8 cellular contexts compared by ENCODE assay signal in the genomic region with DNA sequence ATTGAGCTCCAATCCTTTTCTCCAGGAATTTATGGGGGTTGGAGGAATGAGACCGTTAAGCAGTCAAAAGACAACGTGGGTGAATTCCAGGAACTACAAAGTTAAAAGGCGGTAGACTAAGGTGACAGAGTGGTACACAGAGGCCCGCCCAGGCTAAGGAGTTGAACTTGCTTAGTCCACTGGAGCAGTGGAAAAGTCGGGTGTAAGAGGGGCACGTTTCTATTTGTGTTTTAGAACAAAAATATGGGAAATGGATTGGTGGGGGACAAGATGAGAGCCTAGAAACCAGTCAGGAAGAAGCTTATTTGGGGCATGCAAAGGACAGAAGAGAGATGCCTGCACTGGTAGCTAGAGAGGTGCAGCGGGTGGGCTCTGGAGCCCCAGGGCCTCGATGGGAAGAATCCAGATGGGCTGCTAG. TPM values are rescaled to one million over a fixed set of nuclear protein-coding genes. Genes with fewer than 3 reads are reported as not detected.
DNase-seq lines count a peak whose midpoint lies in the region; ATAC-seq and TF ChIP-seq lines count a peak whose summit lies in the region.

No MANE protein-coding gene starts in this region.

- peaks cover 20 to 43% (median 33%) of the 10 kb centered on the region in 10 experiments for H3K4me1 ChIP-seq in BLaER1 treated with 17β-estradiol and CSF1 and Interleukin-3, amounts not matched to agents 10 nM and 100 nM
- H3K4me1 ChIP-seq in HUES6 (ENCODE audit: control insufficient read depth, insufficient read depth, low read length) (peaks cover 25% of the 10 kb centered on the region; the same call in 1 of the 2 replicates), adipocyte (ENCODE audit: control insufficient read depth, insufficient read depth, low read length) (peaks cover 15% of the 10 kb centered on the region)

- peaks cover 10 to 17% (median 14%) of the 10 kb centered on the region in 3 donors for H3K4me1 Mint-ChIP-seq in naive B cell

- no peaks in the 10 kb centered on the region for H3K36me3 Mint-ChIP-seq in naive B cell

- H3K27me3 Mint-ChIP-seq in naive B cell, result peaks cover 0 to 8% (median 7%) of the 10 kb centered on the region in 3 donors

- ATAC-seq in naive B cell (ENCODE audit: low read depth in 2 of 2), result no peak

- peak overlapping the region in 7 of 8 donors; percentile 77 to 89 (median 83) for H3K4me3 Mint-ChIP-seq in naive B cell

- peak overlapping the region in 7 of 10 experiments; percentile 87 to 99 (median 97); a peak in 10 of 20 replicates for H3K4me3 ChIP-seq in BLaER1 treated with 17β-estradiol and CSF1 and Interleukin-3, amounts not matched to agents 10 nM and 100 nM
- H3K4me3 ChIP-seq in HUES6 (ENCODE audit: low read depth, low read length) (peak overlapping the region; percentile 96), adipocyte (ENCODE audit: low read length) (peak overlapping the region; percentile 96)

- peaks cover 0 to 9% (median 0%) of the 10 kb centered on the region in 11 experiments; a peak in 2 of 22 replicates for H3K27me3 ChIP-seq in BLaER1 treated with 17β-estradiol and CSF1 and Interleukin-3, amounts not matched to agents 10 nM and 100 nM
- H3K27me3 ChIP-seq in HUES6 (ENCODE audit: control insufficient read depth, insufficient read depth, low read length), result peaks cover 16% of the 10 kb centered on the region; the same call in 1 of the 2 replicates
- peaks cover 3% of the 10 kb centered on the region for H3K27me3 ChIP-seq in adipocyte (replicated peaks; ENCODE audit: control insufficient read depth, insufficient read depth, low read length)

- CTCF ChIA-PET in GM10248 (lab: Yijun Ruan, JAX), result interaction anchor here (0.8 to 3.9 kb wide), 9 partner anchors 10 to 185 kb away, joined by 3 to 19 read pairs (median 3); a partner anchor contains a TSS

- H4K20me1 ChIP-seq in BLaER1 treated with 17β-estradiol and CSF1 and Interleukin-3, amounts not matched to agents 10 nM and 100 nM, result peaks cover 0 to 18% (median 1%) of the 10 kb centered on the region in 11 experiments; a peak in 6 of 22 replicates

- no peak for TF ChIP-seq CTCF in GM10248 (IDR thresholded peaks at IDR 0.05; ENCODE audit: control extremely low read depth, extremely low read depth, low read depth, missing control alignments)

- H3K36me3 ChIP-seq in BLaER1 treated with 17β-estradiol and CSF1 and Interleukin-3, amounts not matched to agents 10 nM and 100 nM, result 0 out of 22 replicates have a peak, but pooled peaks cover 0 to 3% (median 0%) of the 10 kb centered on the region in 11 experiments
- H3K36me3 ChIP-seq in HUES6 (ENCODE audit: control insufficient read depth, insufficient read depth, low read length) (no peaks in the 10 kb centered on the region), adipocyte (ENCODE audit: control insufficient read depth, insufficient read depth, low read length, severe bottlenecking) (no peaks in the 10 kb centered on the region)

- peak overlapping the region in 9 of 11 experiments; percentile 82 to 99 (median 97); a peak in 15 of 22 replicates for H3K9ac ChIP-seq in BLaER1 treated with 17β-estradiol and CSF1 and Interleukin-3, amounts not matched to agents 10 nM and 100 nM
- H3K9ac ChIP-seq in HUES6 (ENCODE audit: low read length), result no peak overlapping the region
- peak overlapping the region; percentile 87 for H3K9ac ChIP-seq in adipocyte (ENCODE audit: low read length)

- no peaks in the 10 kb centered on the region for H3K9me3 Mint-ChIP-seq in naive B cell

- H3K27ac ChIP-seq in BLaER1 treated with 17β-estradiol and CSF1 and Interleukin-3, amounts not matched to agents 10 nM and 100 nM, result peak overlapping the region in 2 of 11 experiments; percentile 95 to 97; a peak in 3 of 22 replicates
- no peak overlapping the region for H3K27ac ChIP-seq in HUES6 (ENCODE audit: low read depth, low read length)

- no peaks in the 10 kb centered on the region for H3K9me3 ChIP-seq in BLaER1 treated with 17β-estradiol and CSF1 and Interleukin-3, amounts not matched to agents 10 nM and 100 nM (replicated peaks in 1 of 11)
- H3K9me3 ChIP-seq in HUES6 (ENCODE audit: control insufficient read depth, insufficient read depth, low read depth, low read length), result no peaks in the 10 kb centered on the region
- H3K9me3 ChIP-seq in adipocyte (ENCODE audit: control insufficient read depth, low read length), result peaks cover 3% of the 10 kb centered on the region

- POLR2A ChIA-PET in GM10248 (lab: Yijun Ruan, JAX), result no interaction called here

- DNase-seq in adipocyte (ENCODE audit: low read depth), result no peak
- no peak for DNase-seq in naive B cell
- DNase-seq in GM10248 (ENCODE audit: extremely low spot score), result no peak
- DNase-seq in HK-2 (ENCODE audit: unreplicated experiment), result no peak
- no peak for DNase-seq in NCI-H1436 (lab: John Stamatoyannopoulos, UW)
- no peak for DNase-seq in DMS114 treated with DMSO at 0.1 percent for 48 hours (lab: John Stamatoyannopoulos, UW; ENCODE audit: unreplicated experiment)

- H3K27ac Mint-ChIP-seq in naive B cell, result peak overlapping the region in 1 of 6 donors; percentile 11

- peak overlapping the region; percentile 89 to 99 (median 94) for H3K4me2 ChIP-seq in BLaER1 treated with 17β-estradiol and CSF1 and Interleukin-3, amounts not matched to agents 10 nM and 100 nM

RNA-seq across cellular contexts. Expression of a gene that starts 1.2 kb away (rescaled TPM):
- polyA plus RNA-seq in naive B cell (ENCODE audit: low read depth in 6 of 6), result 1 to 10 TPM; 2.7 to 7.0 (median 4.7) TPM
